ENCODE assay signal across 13 cellular contexts in the genomic region with DNA sequence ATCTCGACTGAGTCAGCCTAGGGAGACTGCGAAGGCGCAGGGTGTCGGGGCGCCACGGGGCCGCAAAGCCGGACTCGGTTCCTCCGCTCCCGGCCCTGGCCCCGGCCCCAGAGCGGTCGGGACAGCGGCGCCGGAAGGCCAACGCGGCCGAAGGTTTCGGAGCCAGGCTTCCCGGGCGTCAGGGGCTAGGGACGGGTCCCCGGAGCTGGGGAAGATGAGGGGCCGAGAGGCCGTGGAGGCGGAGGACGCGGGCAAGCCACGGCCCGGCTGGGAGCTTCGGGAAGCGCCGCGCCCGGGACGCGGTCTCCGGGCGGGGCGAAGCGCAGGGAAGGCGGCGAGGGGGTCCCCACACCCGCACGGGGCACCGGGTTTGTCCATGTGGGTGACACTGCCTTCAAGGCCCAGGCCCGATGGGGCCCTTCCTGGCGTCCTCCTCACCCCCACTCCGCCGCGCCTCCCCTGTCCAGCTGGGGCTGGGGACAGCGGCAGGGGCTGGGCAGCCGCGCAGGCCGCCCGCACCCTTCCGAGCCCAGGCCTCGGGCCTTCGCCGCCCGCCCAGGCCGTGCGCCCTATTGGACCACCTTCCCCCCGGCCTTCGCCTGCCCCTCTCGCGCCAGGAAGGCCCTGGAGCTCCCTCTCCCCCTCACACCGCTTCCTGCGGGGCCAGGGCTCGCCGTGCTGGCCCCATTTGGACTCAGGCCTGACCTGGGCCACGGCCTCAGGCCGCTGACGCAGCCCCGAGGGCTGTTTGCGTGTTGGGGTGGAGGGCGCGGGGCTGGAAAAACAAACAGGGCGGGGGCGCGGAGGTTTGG. TPM values are rescaled to one million over a fixed set of nuclear protein-coding genes. Genes with fewer than 3 reads are reported as not detected.
DNase-seq lines count a peak whose midpoint lies in the region; ATAC-seq and TF ChIP-seq lines count a peak whose summit lies in the region.
"Had no signal": no experiment of that assay in that cellular context is flagged by ENCODE, and none has a peak within 500 bp of the region (broad histone marks: within the 10 kb centered on the region; RNA-seq: fewer than 3 reads in every experiment).

No MANE protein-coding gene starts in this region.

- H3K36me3 ChIP-seq in GM23338 (ENCODE audit: insufficient read depth), result no peaks in the 10 kb centered on the region
- H3K36me3 ChIP-seq in body of pancreas (replicated peaks in 1 of 2; ENCODE audit: insufficient read depth in 1 of 2, low read depth in 2 of 2), result no peaks in the 10 kb centered on the region
- H3K36me3 ChIP-seq in iPS-20b (ENCODE audit: insufficient read depth, low read depth, low read length), result no peaks in the 10 kb centered on the region
- no peaks in the 10 kb centered on the region for H3K36me3 ChIP-seq in skeletal muscle satellite cell (ENCODE audit: insufficient read depth, low read length)

- peak overlapping the region; percentile 23; the same call in 1 of the 2 replicates for H2AFZ ChIP-seq in GM23338

- DNase-seq in GM23338 (ENCODE audit: low spot score) (peak; percentile 72), body of pancreas (no peak), sciatic nerve (ENCODE audit: low spot score) (no peak), NK-92 (lab: John Stamatoyannopoulos, UW; ENCODE audit: unreplicated experiment) (no peak)
- DNase-seq: activated CD4-positive, alpha-beta T cell treated with anti-CD3 and anti-CD28 coated beads, Interleukin-2, amount 50 U/mL, for 1 hour; CD4-positive, CD25-positive, alpha-beta regulatory T cell; NCI-H187 treated with DMSO at 0.1 percent for 48 hours had no signal

- ATAC-seq in GM23338 (peak; percentile 28), body of pancreas (peak; percentile 52), GM18909 (IDR thresholded peaks at IDR 0.05; ENCODE audit: poor library complexity, unreplicated experiment) (no peak), GM18861 (IDR thresholded peaks at IDR 0.05; ENCODE audit: unreplicated experiment) (no peak), sciatic nerve (no peak)

- peaks cover 95% of the 10 kb centered on the region for H3K27me3 Mint-ChIP-seq in GM23338 (ENCODE audit: insufficient read depth, low read depth, poor library complexity)

- H3K4me1 ChIP-seq in GM23338 (ENCODE audit: insufficient read depth), result peaks cover 81% of the 10 kb centered on the region
- H3K4me1 ChIP-seq in body of pancreas, result peaks cover 24% of the 10 kb centered on the region
- peaks cover 36% of the 10 kb centered on the region; the same call in 1 of the 2 replicates for H3K4me1 ChIP-seq in iPS-20b (ENCODE audit: insufficient read depth, low read length)
- peaks cover 8% of the 10 kb centered on the region for H3K4me1 ChIP-seq in skeletal muscle satellite cell (ENCODE audit: control insufficient read depth, insufficient read depth, low read length)

- intact Hi-C loops in body of pancreas (cut with DNase I) (no loop called here), sciatic nerve (cut with DNase I) (no loop called here)

- no peaks in the 10 kb centered on the region for H3K9me3 ChIP-seq in body of pancreas
- H3K9me3 ChIP-seq in iPS-20b (ENCODE audit: insufficient read depth, low read depth, low read length), result no peaks in the 10 kb centered on the region
- H3K9me3 ChIP-seq in skeletal muscle satellite cell (replicated peaks; ENCODE audit: low read length), result no peaks in the 10 kb centered on the region

- H3K27ac Mint-ChIP-seq in GM23338, result no peak overlapping the region
- H3K27ac Mint-ChIP-seq: CD4-positive, CD25-positive, alpha-beta regulatory T cell had no signal

- no peaks in the 10 kb centered on the region for H3K36me3 Mint-ChIP-seq in GM23338 (ENCODE audit: low read depth)
- H3K36me3 Mint-ChIP-seq: CD4-positive, CD25-positive, alpha-beta regulatory T cell had no signal

- H3K4me3 Mint-ChIP-seq in GM23338, result peak overlapping the region; percentile 59
- H3K4me3 Mint-ChIP-seq: CD4-positive, CD25-positive, alpha-beta regulatory T cell had no signal

- H3K4me3 ChIP-seq in GM23338 (peak overlapping the region; percentile 66), body of pancreas (peak overlapping the region in 1 of 2 donors; percentile 12), iPS-20b (ENCODE audit: low read length) (peak overlapping the region; percentile 40; the same call in 1 of the 2 replicates), skeletal muscle satellite cell (ENCODE audit: low read length) (peak overlapping the region; percentile 58)
- H3K4me3 ChIP-seq: lung had no signal

- no peaks in the 10 kb centered on the region for H3K9me3 Mint-ChIP-seq in GM23338

- WGBS in body of pancreas, 2 donors, result 4 to 11% methylated on average over 14 to 78 of the region's 83 CpGs

- no peaks in the 10 kb centered on the region for H4K20me1 ChIP-seq in GM23338 (replicated peaks; ENCODE audit: insufficient read depth)

- no peak overlapping the region for H3K27ac ChIP-seq in GM23338 (ENCODE audit: low read depth)
- H3K27ac ChIP-seq in body of pancreas, result no peak overlapping the region
- no peak overlapping the region for H3K27ac ChIP-seq in iPS-20b (ENCODE audit: low read length)

- TF ChIP-seq POLR2A in body of pancreas (IDR thresholded peaks at IDR 0.05), result no peak

- H3K4me2 ChIP-seq in GM23338 (peak overlapping the region; percentile 94), skeletal muscle satellite cell (ENCODE audit: low read length) (peak overlapping the region; percentile 74)

- H3K9me2 ChIP-seq in GM23338 (ENCODE audit: insufficient read depth), result no peaks in the 10 kb centered on the region

- peaks cover 100% of the 10 kb centered on the region for H3K27me3 ChIP-seq in GM23338 (ENCODE audit: insufficient read depth)
- H3K27me3 ChIP-seq in body of pancreas, result peaks cover 0 to 33% of the 10 kb centered on the region in 2 donors
- H3K27me3 ChIP-seq in iPS-20b (ENCODE audit: insufficient read depth, low read length), result peaks cover 100% of the 10 kb centered on the region
- peaks cover 99% of the 10 kb centered on the region for H3K27me3 ChIP-seq in skeletal muscle satellite cell (ENCODE audit: control insufficient read depth, insufficient read depth, low read length)

- no peaks in the 10 kb centered on the region for H3K79me2 ChIP-seq in GM23338 (replicated peaks; ENCODE audit: insufficient read depth)

- H3K4me1 Mint-ChIP-seq in GM23338, result peaks cover 70% of the 10 kb centered on the region

- H3K9ac ChIP-seq in iPS-20b (ENCODE audit: low read depth, low read length) (no peak overlapping the region), skeletal muscle satellite cell (ENCODE audit: low read depth, low read length) (no peak overlapping the region)

- peaks cover 28% of the 10 kb centered on the region for H3F3A ChIP-seq in GM23338 (replicated peaks; ENCODE audit: low read depth)

- TF ChIP-seq CTCF in GM23338 (conservative IDR thresholded peaks at IDR 0.05; ENCODE audit: low read depth in 2 of 2) (no peak), body of pancreas (IDR thresholded peaks at IDR 0.05) (no peak)

TF ChIP-seq in GM23338, 12 proteins besides CTCF, POLR2A, EP300 and RAD21 (continues in another document):
- TF ChIP-seq EZH2phosphoT487 (IDR thresholded peaks at IDR 0.05; ENCODE audit: unreplicated experiment) (peak; percentile 85), EZH2 (IDR thresholded peaks at IDR 0.05; ENCODE audit: low read depth, unreplicated experiment) (peak; percentile 83), JUNB (IDR thresholded peaks at IDR 0.05; ENCODE audit: unreplicated experiment) (no peak), STAT1 (IDR thresholded peaks at IDR 0.05; ENCODE audit: unreplicated experiment) (no peak), NANOG (IDR thresholded peaks at IDR 0.05; ENCODE audit: borderline replicate concordance) (no peak), ZNF114 (CRISPR knock-in tag; IDR thresholded peaks at IDR 0.05) (no peak), POLR2AphosphoS5 (IDR thresholded peaks at IDR 0.05; ENCODE audit: low read depth) (no peak)
- TF ChIP-seq, protein P1, sequence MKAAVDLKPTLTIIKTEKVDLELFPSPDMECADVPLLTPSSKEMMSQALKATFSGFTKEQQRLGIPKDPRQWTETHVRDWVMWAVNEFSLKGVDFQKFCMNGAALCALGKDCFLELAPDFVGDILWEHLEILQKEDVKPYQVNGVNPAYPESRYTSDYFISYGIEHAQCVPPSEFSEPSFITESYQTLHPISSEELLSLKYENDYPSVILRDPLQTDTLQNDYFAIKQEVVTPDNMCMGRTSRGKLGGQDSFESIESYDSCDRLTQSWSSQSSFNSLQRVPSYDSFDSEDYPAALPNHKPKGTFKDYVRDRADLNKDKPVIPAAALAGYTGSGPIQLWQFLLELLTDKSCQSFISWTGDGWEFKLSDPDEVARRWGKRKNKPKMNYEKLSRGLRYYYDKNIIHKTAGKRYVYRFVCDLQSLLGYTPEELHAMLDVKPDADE (IDR thresholded peaks at IDR 0.05), result no peak
- TF ChIP-seq, protein P2, sequence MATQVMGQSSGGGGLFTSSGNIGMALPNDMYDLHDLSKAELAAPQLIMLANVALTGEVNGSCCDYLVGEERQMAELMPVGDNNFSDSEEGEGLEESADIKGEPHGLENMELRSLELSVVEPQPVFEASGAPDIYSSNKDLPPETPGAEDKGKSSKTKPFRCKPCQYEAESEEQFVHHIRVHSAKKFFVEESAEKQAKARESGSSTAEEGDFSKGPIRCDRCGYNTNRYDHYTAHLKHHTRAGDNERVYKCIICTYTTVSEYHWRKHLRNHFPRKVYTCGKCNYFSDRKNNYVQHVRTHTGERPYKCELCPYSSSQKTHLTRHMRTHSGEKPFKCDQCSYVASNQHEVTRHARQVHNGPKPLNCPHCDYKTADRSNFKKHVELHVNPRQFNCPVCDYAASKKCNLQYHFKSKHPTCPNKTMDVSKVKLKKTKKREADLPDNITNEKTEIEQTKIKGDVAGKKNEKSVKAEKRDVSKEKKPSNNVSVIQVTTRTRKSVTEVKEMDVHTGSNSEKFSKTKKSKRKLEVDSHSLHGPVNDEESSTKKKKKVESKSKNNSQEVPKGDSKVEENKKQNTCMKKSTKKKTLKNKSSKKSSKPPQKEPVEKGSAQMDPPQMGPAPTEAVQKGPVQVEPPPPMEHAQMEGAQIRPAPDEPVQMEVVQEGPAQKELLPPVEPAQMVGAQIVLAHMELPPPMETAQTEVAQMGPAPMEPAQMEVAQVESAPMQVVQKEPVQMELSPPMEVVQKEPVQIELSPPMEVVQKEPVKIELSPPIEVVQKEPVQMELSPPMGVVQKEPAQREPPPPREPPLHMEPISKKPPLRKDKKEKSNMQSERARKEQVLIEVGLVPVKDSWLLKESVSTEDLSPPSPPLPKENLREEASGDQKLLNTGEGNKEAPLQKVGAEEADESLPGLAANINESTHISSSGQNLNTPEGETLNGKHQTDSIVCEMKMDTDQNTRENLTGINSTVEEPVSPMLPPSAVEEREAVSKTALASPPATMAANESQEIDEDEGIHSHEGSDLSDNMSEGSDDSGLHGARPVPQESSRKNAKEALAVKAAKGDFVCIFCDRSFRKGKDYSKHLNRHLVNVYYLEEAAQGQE (IDR thresholded peaks at IDR 0.05; ENCODE audit: unreplicated experiment), result no peak

RNA-seq across cellular contexts. Expression of a gene that starts 12.6 kb away (rescaled TPM):
- 0.28 TPM in 1 of 2 replicates, not detected in the other for total RNA-seq in GM23338 (2014; rRNA removed; shearing (Covaris generic))
- polyA plus RNA-seq in GM23338 (2016; fragmentation: Nextera tagmentation; extraction: Ambion mirVana), result 0.21 and 0.37 TPM in 2 replicates
- total RNA-seq in body of pancreas (under 1 TPM in 1 of 2 donors, not detected in 1; 0.52 TPM), sciatic nerve (not detected)
- total RNA-seq in skeletal muscle satellite cell (2012; rRNA removed), result 1.1 and 2.3 TPM in 2 replicates
- total RNA-seq: CD4-positive, CD25-positive, alpha-beta regulatory T cell; renal cortical epithelial cell had no signal
- polyA plus RNA-seq: CD4-positive, CD25-positive, alpha-beta regulatory T cell had no signal

Comparison
In these comparisons a context has a peak if more than half of its experiments do, and no peak if none do; other contexts are left out.
1. ATAC-seq: peak in GM23338 (single experiment) and body of pancreas (single experiment); none in GM18909 (single experiment), GM18861 (single experiment) and sciatic nerve (single experiment).